In the genomic region with DNA sequence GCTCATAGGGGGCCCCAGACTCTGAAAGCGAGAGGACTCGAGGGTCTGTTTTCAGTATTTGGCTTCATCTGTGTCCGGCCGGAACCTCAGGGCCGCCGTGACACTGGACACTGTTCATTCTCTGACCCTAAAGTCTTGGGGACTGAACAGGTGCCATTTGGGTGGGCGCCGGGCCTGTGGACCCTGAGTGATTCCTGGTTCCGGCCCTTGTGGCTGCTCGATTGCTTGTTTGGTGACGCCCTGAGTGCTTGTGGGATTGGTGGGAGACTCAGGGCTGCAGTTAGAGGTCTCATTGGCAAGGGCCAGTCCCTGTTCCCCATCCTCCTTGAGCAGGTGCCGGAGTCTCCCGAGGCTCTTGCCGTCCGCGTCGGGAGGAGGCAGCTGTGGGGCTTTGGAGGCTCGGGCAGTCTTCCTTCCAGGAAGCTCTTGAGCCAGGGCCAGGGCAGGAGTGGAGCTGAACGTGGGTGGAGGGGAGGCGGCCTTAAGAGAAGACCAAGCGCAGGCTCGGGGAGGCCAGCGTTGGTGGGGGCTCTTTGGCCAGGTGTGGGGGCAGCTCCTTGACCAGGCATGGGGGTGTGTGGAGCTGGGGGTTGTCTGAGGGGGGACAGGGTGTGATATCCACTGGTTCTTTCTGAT, we compare ENCODE assay signal across 2 cellular contexts.
TF ChIP-seq lines count a peak whose summit lies in the region.

No MANE protein-coding gene starts in this region.

TF ChIP-seq in SK-N-SH, 30 proteins besides CTCF, POLR2A, EP300 and RAD21 (continued from another document):
- TF ChIP-seq, protein P1, sequence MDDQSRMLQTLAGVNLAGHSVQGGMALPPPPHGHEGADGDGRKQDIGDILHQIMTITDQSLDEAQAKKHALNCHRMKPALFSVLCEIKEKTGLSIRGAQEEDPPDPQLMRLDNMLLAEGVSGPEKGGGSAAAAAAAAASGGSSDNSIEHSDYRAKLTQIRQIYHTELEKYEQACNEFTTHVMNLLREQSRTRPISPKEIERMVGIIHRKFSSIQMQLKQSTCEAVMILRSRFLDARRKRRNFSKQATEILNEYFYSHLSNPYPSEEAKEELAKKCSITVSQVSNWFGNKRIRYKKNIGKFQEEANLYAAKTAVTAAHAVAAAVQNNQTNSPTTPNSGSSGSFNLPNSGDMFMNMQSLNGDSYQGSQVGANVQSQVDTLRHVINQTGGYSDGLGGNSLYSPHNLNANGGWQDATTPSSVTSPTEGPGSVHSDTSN (IDR thresholded peaks at IDR 0.05): no peak
- TF ChIP-seq, protein P2, sequence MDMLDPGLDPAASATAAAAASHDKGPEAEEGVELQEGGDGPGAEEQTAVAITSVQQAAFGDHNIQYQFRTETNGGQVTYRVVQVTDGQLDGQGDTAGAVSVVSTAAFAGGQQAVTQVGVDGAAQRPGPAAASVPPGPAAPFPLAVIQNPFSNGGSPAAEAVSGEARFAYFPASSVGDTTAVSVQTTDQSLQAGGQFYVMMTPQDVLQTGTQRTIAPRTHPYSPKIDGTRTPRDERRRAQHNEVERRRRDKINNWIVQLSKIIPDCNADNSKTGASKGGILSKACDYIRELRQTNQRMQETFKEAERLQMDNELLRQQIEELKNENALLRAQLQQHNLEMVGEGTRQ (IDR thresholded peaks at IDR 0.05; ENCODE audit: borderline replicate concordance, low read depth, low read length): no peak
- no peak for TF ChIP-seq POLR2AphosphoS5 (IDR thresholded peaks at IDR 0.05; ENCODE audit: low read depth, low read length)
TF ChIP-seq in SK-N-SH: peak in this region for 0.

TF ChIP-seq in SK-N-SH treated with all-trans-retinoic acid at 6 μM for 48 hours, 23 proteins besides CTCF, POLR2A, EP300 and RAD21 (continued from another document):
- TF ChIP-seq, protein P3, sequence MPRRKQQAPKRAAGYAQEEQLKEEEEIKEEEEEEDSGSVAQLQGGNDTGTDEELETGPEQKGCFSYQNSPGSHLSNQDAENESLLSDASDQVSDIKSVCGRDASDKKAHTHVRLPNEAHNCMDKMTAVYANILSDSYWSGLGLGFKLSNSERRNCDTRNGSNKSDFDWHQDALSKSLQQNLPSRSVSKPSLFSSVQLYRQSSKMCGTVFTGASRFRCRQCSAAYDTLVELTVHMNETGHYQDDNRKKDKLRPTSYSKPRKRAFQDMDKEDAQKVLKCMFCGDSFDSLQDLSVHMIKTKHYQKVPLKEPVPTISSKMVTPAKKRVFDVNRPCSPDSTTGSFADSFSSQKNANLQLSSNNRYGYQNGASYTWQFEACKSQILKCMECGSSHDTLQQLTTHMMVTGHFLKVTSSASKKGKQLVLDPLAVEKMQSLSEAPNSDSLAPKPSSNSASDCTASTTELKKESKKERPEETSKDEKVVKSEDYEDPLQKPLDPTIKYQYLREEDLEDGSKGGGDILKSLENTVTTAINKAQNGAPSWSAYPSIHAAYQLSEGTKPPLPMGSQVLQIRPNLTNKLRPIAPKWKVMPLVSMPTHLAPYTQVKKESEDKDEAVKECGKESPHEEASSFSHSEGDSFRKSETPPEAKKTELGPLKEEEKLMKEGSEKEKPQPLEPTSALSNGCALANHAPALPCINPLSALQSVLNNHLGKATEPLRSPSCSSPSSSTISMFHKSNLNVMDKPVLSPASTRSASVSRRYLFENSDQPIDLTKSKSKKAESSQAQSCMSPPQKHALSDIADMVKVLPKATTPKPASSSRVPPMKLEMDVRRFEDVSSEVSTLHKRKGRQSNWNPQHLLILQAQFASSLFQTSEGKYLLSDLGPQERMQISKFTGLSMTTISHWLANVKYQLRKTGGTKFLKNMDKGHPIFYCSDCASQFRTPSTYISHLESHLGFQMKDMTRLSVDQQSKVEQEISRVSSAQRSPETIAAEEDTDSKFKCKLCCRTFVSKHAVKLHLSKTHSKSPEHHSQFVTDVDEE (CRISPR knock-in tag; IDR thresholded peaks at IDR 0.05): no peak
- TF ChIP-seq ZNF8 (CRISPR knock-in tag; IDR thresholded peaks at IDR 0.05): no peak
- TF ChIP-seq BACH2 (CRISPR knock-in tag; IDR thresholded peaks at IDR 0.05; ENCODE audit: borderline replicate concordance): no peak
- no peak for TF ChIP-seq TCF4 (CRISPR knock-in tag; IDR thresholded peaks at IDR 0.05; ENCODE audit: borderline replicate concordance)
- TF ChIP-seq, protein P4, sequence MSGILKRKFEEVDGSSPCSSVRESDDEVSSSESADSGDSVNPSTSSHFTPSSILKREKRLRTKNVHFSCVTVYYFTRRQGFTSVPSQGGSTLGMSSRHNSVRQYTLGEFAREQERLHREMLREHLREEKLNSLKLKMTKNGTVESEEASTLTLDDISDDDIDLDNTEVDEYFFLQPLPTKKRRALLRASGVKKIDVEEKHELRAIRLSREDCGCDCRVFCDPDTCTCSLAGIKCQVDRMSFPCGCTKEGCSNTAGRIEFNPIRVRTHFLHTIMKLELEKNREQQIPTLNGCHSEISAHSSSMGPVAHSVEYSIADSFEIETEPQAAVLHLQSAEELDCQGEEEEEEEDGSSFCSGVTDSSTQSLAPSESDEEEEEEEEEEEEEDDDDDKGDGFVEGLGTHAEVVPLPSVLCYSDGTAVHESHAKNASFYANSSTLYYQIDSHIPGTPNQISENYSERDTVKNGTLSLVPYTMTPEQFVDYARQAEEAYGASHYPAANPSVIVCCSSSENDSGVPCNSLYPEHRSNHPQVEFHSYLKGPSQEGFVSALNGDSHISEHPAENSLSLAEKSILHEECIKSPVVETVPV (CRISPR knock-in tag; IDR thresholded peaks at IDR 0.05): no peak
- TF ChIP-seq POU6F1 (CRISPR knock-in tag; IDR thresholded peaks at IDR 0.05; ENCODE audit: borderline replicate concordance, low read depth): no peak
- no peak for TF ChIP-seq ZNF70 (CRISPR knock-in tag; IDR thresholded peaks at IDR 0.05)
- no peak for TF ChIP-seq OSR1 (CRISPR knock-in tag; IDR thresholded peaks at IDR 0.05)
- no peak for TF ChIP-seq PATZ1 (CRISPR knock-in tag; IDR thresholded peaks at IDR 0.05; ENCODE audit: borderline replicate concordance)
- no peak for TF ChIP-seq ZFP30 (CRISPR knock-in tag; IDR thresholded peaks at IDR 0.05)
- TF ChIP-seq ISL1 (CRISPR knock-in tag; IDR thresholded peaks at IDR 0.05): no peak
- TF ChIP-seq ESRRG (CRISPR knock-in tag; IDR thresholded peaks at IDR 0.05): no peak
